ENCODE assay signal across 2 cellular contexts in the genomic region with DNA sequence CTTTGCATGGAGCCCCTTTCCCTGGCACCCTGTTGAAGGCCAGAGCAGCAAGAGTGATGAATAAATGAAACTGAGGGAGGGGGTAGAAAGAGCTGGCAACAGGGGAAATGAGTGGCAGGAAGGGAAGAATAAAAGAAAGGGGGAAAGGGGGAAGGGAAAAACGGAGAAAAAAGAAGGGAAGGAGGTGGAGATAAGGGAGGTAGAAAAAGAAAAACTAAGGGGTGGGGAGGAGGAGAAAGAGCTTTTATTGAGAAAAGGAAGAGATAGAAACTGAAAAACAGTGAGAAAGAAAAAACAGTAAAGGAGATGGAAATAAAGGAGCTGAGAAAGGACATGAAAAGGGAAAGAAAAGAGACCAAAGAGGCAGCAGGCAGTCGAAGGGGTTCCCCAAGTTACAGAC.
TF ChIP-seq lines count a peak whose summit lies in the region.

No MANE protein-coding gene starts in this region.

TF ChIP-seq in IMR-90, 13 proteins besides CTCF, POLR2A, EP300 and RAD21:
- TF ChIP-seq CHD1 (IDR thresholded peaks at IDR 0.05; ENCODE audit: low read depth, low read length) (no peak), RCOR1 (IDR thresholded peaks at IDR 0.05; ENCODE audit: insufficient replicate concordance, low read length) (no peak), NFE2L2 (IDR thresholded peaks at IDR 0.05; ENCODE audit: low read depth, low read length) (no peak), MXI1 (IDR thresholded peaks at IDR 0.05; ENCODE audit: borderline replicate concordance, low read depth, low read length) (no peak)
- TF ChIP-seq, protein P1, sequence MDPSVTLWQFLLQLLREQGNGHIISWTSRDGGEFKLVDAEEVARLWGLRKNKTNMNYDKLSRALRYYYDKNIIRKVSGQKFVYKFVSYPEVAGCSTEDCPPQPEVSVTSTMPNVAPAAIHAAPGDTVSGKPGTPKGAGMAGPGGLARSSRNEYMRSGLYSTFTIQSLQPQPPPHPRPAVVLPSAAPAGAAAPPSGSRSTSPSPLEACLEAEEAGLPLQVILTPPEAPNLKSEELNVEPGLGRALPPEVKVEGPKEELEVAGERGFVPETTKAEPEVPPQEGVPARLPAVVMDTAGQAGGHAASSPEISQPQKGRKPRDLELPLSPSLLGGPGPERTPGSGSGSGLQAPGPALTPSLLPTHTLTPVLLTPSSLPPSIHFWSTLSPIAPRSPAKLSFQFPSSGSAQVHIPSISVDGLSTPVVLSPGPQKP (IDR thresholded peaks at IDR 0.05; ENCODE audit: borderline replicate concordance, low read depth, low read length): no peak

TF ChIP-seq in K562, 482 proteins besides CTCF, POLR2A, EP300 and RAD21:
- TF ChIP-seq, protein P2, sequence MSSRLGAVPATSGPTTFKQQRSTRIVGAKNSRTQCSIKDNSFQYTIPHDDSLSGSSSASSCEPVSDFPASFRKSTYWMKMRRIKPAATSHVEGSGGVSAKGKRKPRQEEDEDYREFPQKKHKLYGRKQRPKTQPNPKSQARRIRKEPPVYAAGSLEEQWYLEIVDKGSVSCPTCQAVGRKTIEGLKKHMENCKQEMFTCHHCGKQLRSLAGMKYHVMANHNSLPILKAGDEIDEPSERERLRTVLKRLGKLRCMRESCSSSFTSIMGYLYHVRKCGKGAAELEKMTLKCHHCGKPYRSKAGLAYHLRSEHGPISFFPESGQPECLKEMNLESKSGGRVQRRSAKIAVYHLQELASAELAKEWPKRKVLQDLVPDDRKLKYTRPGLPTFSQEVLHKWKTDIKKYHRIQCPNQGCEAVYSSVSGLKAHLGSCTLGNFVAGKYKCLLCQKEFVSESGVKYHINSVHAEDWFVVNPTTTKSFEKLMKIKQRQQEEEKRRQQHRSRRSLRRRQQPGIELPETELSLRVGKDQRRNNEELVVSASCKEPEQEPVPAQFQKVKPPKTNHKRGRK (tag; IDR thresholded peaks at IDR 0.05): peak; percentile 69
- TF ChIP-seq ZNF764 (CRISPR knock-in tag; IDR thresholded peaks at IDR 0.05; ENCODE audit: low read depth): no peak
TF ChIP-seq in K562: peak in this region for 1.
